24 cellular contexts compared by ENCODE assay signal in the genomic region with DNA sequence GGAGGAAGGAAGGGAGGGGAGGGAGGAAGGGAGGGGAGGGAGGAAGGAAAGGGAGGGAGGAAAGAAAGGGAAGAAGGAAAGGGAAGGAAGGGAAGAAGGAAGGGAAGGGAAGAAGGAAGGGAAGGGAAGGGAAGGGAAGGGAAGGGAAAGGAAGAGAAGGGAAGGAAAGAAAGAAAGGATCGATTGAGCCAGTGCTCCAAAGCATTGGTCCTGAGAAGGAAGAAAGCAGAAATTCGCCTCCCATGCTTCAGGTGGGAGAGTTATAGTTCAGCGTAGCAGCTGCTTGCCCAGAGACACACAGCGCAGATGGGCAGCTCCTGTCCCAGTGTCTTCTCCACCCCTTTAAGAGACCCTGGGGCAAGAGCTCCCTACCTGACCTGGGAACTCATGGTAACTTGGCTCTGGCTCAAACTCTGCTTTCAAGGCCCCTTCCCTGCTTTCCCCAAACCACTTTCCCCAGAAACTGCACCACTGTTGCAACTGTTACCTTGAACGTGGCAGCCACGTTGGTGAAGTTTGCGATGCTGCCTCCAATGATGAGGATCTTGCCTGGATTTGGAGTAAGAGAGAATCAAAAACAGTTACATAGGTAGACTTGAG. TPM values are rescaled to one million over a fixed set of nuclear protein-coding genes. Genes with fewer than 3 reads are reported as not detected.
"Had no signal": no experiment of that assay in that cellular context is flagged by ENCODE, and none has a peak within 500 bp of the region (broad histone marks: within the 10 kb centered on the region; RNA-seq: fewer than 3 reads in every experiment).

No MANE protein-coding gene starts in this region.

- DNase-seq: activated CD4-positive, alpha-beta T cell treated with anti-CD3 and anti-CD28 coated beads, Interleukin-2, amount 10 ng/mL, durations not matched to agents 7 days and 5 days; activated CD4-positive, alpha-beta T cell treated with anti-CD3 and anti-CD28 coated beads, Interleukin-2, amount 50 U/mL, for 48 hours; activated CD8-positive, alpha-beta memory T cell treated with anti-CD3 and anti-CD28 coated beads for 24 hours; activated CD8-positive, alpha-beta memory T cell treated with anti-CD3 and anti-CD28 coated beads, Interleukin-2, amount 10 ng/mL, durations not matched to agents 7 days and 5 days; activated CD8-positive, alpha-beta memory T cell treated with anti-CD3 and anti-CD28 coated beads, Interleukin-2, amount 50 U/mL, for 48 hours; activated gamma-delta T cell; activated naive CD4-positive, alpha-beta T cell treated with Interleukin-2 at 50 U/mL for 16 hours; activated naive CD8-positive, alpha-beta T cell treated with anti-CD3 and anti-CD28 coated beads, Interleukin-2, amount 10 ng/mL, durations not matched to agents 7 days and 5 days; amygdala; cerebellar nuclear complex; Karpas-422; NCI-H1105; NCI-H1417 treated with DMSO at 0.1 percent for 48 hours; NCI-H187 treated with DMSO at 0.1 percent for 48 hours; NCI-H2081 treated with DMSO at 0.1 percent for 48 hours; NCI-H226; NCI-H524 treated with DMSO at 0.1 percent for 48 hours; SHP77; SJCRH30; T1000 had no signal

- H3K4me3 Mint-ChIP-seq: activated CD4-positive, alpha-beta T cell treated with anti-CD3 and anti-CD28 coated beads, Interleukin-2, amount 10 ng/mL, durations not matched to agents 7 days and 5 days; activated CD8-positive, alpha-beta memory T cell treated with anti-CD3 and anti-CD28 coated beads, Interleukin-2, amount 10 ng/mL, durations not matched to agents 7 days and 5 days; activated naive CD4-positive, alpha-beta T cell treated with anti-CD3 and anti-CD28 coated beads, Interleukin-2, amount 50 U/mL, for 24 hours; activated naive CD8-positive, alpha-beta T cell treated with anti-CD3 and anti-CD28 coated beads, Interleukin-2, amount 10 ng/mL, durations not matched to agents 7 days and 5 days had no signal

- H3K27me3 Mint-ChIP-seq: activated CD4-positive, alpha-beta T cell treated with anti-CD3 and anti-CD28 coated beads, Interleukin-2, amount 10 ng/mL, durations not matched to agents 7 days and 5 days; activated CD8-positive, alpha-beta memory T cell treated with anti-CD3 and anti-CD28 coated beads, Interleukin-2, amount 10 ng/mL, durations not matched to agents 7 days and 5 days; activated naive CD4-positive, alpha-beta T cell treated with anti-CD3 and anti-CD28 coated beads, Interleukin-2, amount 50 U/mL, for 24 hours; activated naive CD8-positive, alpha-beta T cell treated with anti-CD3 and anti-CD28 coated beads, Interleukin-2, amount 10 ng/mL, durations not matched to agents 7 days and 5 days had no signal

- H3K27ac Mint-ChIP-seq: activated CD8-positive, alpha-beta memory T cell treated with anti-CD3 and anti-CD28 coated beads, Interleukin-2, amount 10 ng/mL, durations not matched to agents 7 days and 5 days; activated naive CD4-positive, alpha-beta T cell treated with anti-CD3 and anti-CD28 coated beads, Interleukin-2, amount 50 U/mL, for 24 hours; activated naive CD8-positive, alpha-beta T cell treated with anti-CD3 and anti-CD28 coated beads, Interleukin-2, amount 10 ng/mL, durations not matched to agents 7 days and 5 days; activated T-helper 2 cell treated with anti-CD3 and anti-CD28 coated beads, Interferon-gamma antibody, Interleukin-2, Interleukin-4, amounts not matched to agents 10 μg/mL and 5 μg/mL and 100 μg/mL, durations not matched to agents 14 hours and 24 hours and 36 hours had no signal

- H3K4me1 Mint-ChIP-seq: activated CD4-positive, alpha-beta T cell treated with anti-CD3 and anti-CD28 coated beads, Interleukin-2, amount 10 ng/mL, durations not matched to agents 7 days and 5 days; activated CD8-positive, alpha-beta memory T cell treated with anti-CD3 and anti-CD28 coated beads, Interleukin-2, amount 10 ng/mL, durations not matched to agents 7 days and 5 days; activated naive CD4-positive, alpha-beta T cell treated with anti-CD3 and anti-CD28 coated beads, Interleukin-2, amount 50 U/mL, for 24 hours; activated naive CD8-positive, alpha-beta T cell treated with anti-CD3 and anti-CD28 coated beads, Interleukin-2, amount 10 ng/mL, durations not matched to agents 7 days and 5 days had no signal

- ATAC-seq: activated CD8-positive, alpha-beta memory T cell treated with anti-CD3 and anti-CD28 coated beads, Interleukin-2, amount 10 ng/mL, durations not matched to agents 7 days and 5 days; Panc1 had no signal

- H3K9me3 Mint-ChIP-seq: activated CD4-positive, alpha-beta T cell treated with anti-CD3 and anti-CD28 coated beads, Interleukin-2, amount 10 ng/mL, durations not matched to agents 7 days and 5 days; activated naive CD4-positive, alpha-beta T cell treated with anti-CD3 and anti-CD28 coated beads, Interleukin-2, amount 50 U/mL, for 24 hours; activated naive CD8-positive, alpha-beta T cell treated with anti-CD3 and anti-CD28 coated beads, Interleukin-2, amount 10 ng/mL, durations not matched to agents 7 days and 5 days; activated T-helper 2 cell treated with anti-CD3 and anti-CD28 coated beads, Interferon-gamma antibody, Interleukin-2, Interleukin-4, amounts not matched to agents 10 μg/mL and 5 μg/mL and 100 μg/mL, durations not matched to agents 14 hours and 24 hours and 36 hours had no signal

RNA-seq across cellular contexts. Expression of a gene that starts 26.1 kb away (rescaled TPM):
- total RNA-seq: ascending aorta had no signal
